In genomic region chr1:5579966-5580365, GRCh38 we compare ENCODE assay signal across 23 cellular contexts.
"Had no signal": no experiment of that assay in that cellular context is flagged by ENCODE, and none has a peak within 500 bp of the region (broad histone marks: within the 10 kb centered on the region; RNA-seq: fewer than 3 reads in every experiment).

No MANE protein-coding gene starts in this region.

- H3K27ac Mint-ChIP-seq: dendritic cell treated with granulocyte-macrophage colony-stimulating factor and Interleukin-4, amounts not matched to agents 40 ng/mL and 50 ng/mL, for 4 days; immature natural killer cell; mesothelial cell of epicardium had no signal

- H3K9me3 ChIP-seq: gastroesophageal sphincter, heart left ventricle, lower lobe of right lung, mucosa of descending colon had no signal

- DNase-seq: cortex of kidney; effector CD4-positive, alpha-beta T cell; effector memory CD4-positive, alpha-beta T cell; erythroblast; foreskin keratinocyte; heart left ventricle; hypothalamus; immature natural killer cell; islet precursor cell; kidney; kidney glomerular epithelial cell; left colon; left ventricle myocardium superior; lower lobe of right lung; mesenchymal stem cell; mucosa of descending colon had no signal

- ATAC-seq: esophagus mucosa, foreskin keratinocyte, gastroesophageal sphincter, heart left ventricle, left colon, left lobe of liver, left ventricle myocardium superior, lower lobe of right lung, mucosa of descending colon had no signal

- H3K36me3 Mint-ChIP-seq: immature natural killer cell, mesothelial cell of epicardium had no signal

- H3K36me3 ChIP-seq: gastroesophageal sphincter, heart left ventricle, lower lobe of right lung had no signal

- H3K27me3 ChIP-seq: foreskin keratinocyte, hepatocyte had no signal

- H3K4me1 ChIP-seq: foreskin keratinocyte, gastroesophageal sphincter, heart left ventricle, lower lobe of right lung had no signal

- H3K4me3 Mint-ChIP-seq: dendritic cell treated with granulocyte-macrophage colony-stimulating factor and Interleukin-4, amounts not matched to agents 40 ng/mL and 50 ng/mL, for 4 days; immature natural killer cell; mesothelial cell of epicardium had no signal

- H3K27me3 Mint-ChIP-seq: dendritic cell treated with granulocyte-macrophage colony-stimulating factor and Interleukin-4, amounts not matched to agents 40 ng/mL and 50 ng/mL, for 4 days had no signal

- H3K4me3 ChIP-seq: gastroesophageal sphincter, heart left ventricle, hepatocyte, lower lobe of right lung, mucosa of descending colon had no signal

- H3K27ac ChIP-seq: epithelial cell of prostate, foreskin keratinocyte, gastroesophageal sphincter, heart left ventricle, hepatocyte, lower lobe of right lung had no signal

- H3K9me3 Mint-ChIP-seq: dendritic cell treated with granulocyte-macrophage colony-stimulating factor and Interleukin-4, amounts not matched to agents 40 ng/mL and 50 ng/mL, for 4 days; immature natural killer cell; mesothelial cell of epicardium had no signal

- H3K4me1 Mint-ChIP-seq: immature natural killer cell had no signal
